ENCODE assay signal across 1 cellular context in the genomic region with DNA sequence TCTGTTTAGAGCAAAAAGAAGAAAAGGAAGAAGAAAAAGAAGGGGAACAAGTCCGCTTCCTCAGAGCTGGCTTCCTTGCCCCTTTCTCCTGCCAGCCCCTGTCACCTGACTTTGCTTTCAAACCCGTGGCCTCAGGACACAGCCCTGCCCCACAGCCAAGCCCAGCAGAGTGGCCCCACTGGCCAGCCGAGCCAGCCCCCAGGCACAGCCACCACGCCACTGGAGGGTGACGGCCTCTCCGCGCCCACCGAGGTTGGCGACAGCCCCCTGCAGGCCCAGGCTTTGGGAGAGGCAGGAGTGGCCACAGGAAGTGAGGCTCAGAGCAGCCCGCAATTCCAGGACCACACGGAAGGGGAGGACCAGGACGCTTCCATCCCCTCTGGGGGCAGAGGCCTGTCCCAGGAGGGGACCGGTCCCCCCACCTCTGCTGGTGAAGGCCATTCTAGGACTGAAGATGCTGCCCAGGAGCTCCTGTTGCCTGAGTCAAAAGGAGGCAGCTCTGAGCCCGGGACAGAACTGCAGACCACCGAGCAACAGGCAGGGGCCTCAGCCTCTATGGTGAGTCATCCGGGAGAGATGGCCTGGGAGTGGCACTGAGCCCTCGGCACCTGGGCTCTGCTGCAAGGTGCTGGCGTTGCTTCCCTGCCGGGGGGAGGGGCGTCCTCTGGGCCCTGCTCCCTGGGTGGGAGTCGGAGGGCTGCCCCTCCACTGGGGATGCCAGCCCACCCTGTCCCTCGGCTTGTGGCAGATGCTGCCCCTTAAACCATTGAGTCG.
TF ChIP-seq lines count a peak whose summit lies in the region.

No MANE protein-coding gene starts in this region.

TF ChIP-seq in GM12878, 131 proteins besides CTCF, POLR2A, EP300 and RAD21:
- TF ChIP-seq NRF1 (conservative IDR thresholded peaks at IDR 0.05; ENCODE audit: low read depth, low read length) (no peak), SPI1 (IDR thresholded peaks at IDR 0.05; ENCODE audit: borderline replicate concordance, insufficient read depth, low read depth, low read length) (no peak), NR2C2 (IDR thresholded peaks at IDR 0.05; ENCODE audit: borderline replicate concordance, control insufficient read depth, insufficient read length, low read depth) (no peak), SUZ12 (IDR thresholded peaks at IDR 0.05; ENCODE audit: unreplicated experiment) (no peak), SREBF2 (IDR thresholded peaks at IDR 0.05; ENCODE audit: low read length) (no peak), ZNF622 (IDR thresholded peaks at IDR 0.05) (no peak), YY1 (IDR thresholded peaks at IDR 0.05; ENCODE audit: low read depth, low read length) (no peak), TBL1XR1 (IDR thresholded peaks at IDR 0.05; ENCODE audit: low read depth, low read length) (no peak), FOXM1 (IDR thresholded peaks at IDR 0.05; ENCODE audit: low read depth, low read length) (no peak), MTA3 (IDR thresholded peaks at IDR 0.05; ENCODE audit: borderline replicate concordance, low read length) (no peak), GATAD2B (conservative IDR thresholded peaks at IDR 0.05; ENCODE audit: low read depth) (no peak)
